17 cellular contexts compared by ENCODE assay signal in the genomic region with DNA sequence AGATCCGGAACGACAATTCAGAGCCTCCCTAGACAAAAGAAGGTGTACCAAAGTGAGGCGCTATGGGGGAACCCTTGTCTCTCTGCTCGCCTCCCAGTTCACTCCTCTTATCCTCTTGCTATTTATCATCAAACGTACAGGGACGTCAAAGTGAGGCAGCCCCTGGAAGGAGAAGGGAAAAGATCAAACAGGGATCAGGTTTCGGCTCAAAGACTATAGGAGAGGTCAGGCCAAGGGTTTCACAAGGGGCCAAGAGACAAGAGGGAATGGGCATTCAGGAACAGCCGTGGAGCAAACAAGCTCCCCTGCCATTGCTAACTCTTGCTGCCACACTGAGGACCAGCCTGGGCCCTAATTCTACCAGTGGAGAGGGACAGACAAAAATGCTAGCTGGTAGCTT.
DNase-seq lines count a peak whose midpoint lies in the region; ATAC-seq and TF ChIP-seq lines count a peak whose summit lies in the region.
"Had no signal": no experiment of that assay in that cellular context is flagged by ENCODE, and none has a peak within 500 bp of the region (broad histone marks: within the 10 kb centered on the region; RNA-seq: fewer than 3 reads in every experiment).

No MANE protein-coding gene starts in this region.

- peaks cover 15% of the 10 kb centered on the region; the same call in 2 of the 3 replicates for H3K4me1 Mint-ChIP-seq in GM23338

- TF ChIP-seq EP300 in stomach (IDR thresholded peaks at IDR 0.05), result no peak

- CTCF ChIA-PET in RWPE1 (lab: Yijun Ruan, JAX), result no interaction called here

- intact Hi-C loops in dorsolateral prefrontal cortex (cut with DNase I), result no loop called here
- intact Hi-C loops in stomach (cut with DNase I; ENCODE audit: low total_unique reads), result no loop called here
- intact Hi-C loops in prostate gland (cut with DNase I), result loop anchor here (5.0 kb wide), 1 partner anchor 111 kb away; no protein-coding TSS in a partner anchor

- no peak overlapping the region for H3K4me3 Mint-ChIP-seq in GM23338

- H3K4me3 ChIP-seq in GM23338 (no peak overlapping the region), dorsolateral prefrontal cortex (no peak overlapping the region), stomach (no peak overlapping the region), prostate gland (no peak overlapping the region)

- H3K27ac ChIP-seq in GM23338 (ENCODE audit: low read depth), result no peak overlapping the region
- peak overlapping the region in 30 of 59 donors; percentile 1 to 72 (median 40) for H3K27ac ChIP-seq in dorsolateral prefrontal cortex
- peak overlapping the region in 4 of 5 donors; percentile 39 to 71 (median 58) for H3K27ac ChIP-seq in stomach
- H3K27ac ChIP-seq in prostate gland, result no peak overlapping the region
- no peak overlapping the region for H3K27ac ChIP-seq in RWPE1
- H3K27ac ChIP-seq: C4-2B had no signal

- peaks cover 3% of the 10 kb centered on the region for H3K27me3 Mint-ChIP-seq in GM23338 (ENCODE audit: insufficient read depth, low read depth, poor library complexity)

- no peaks in the 10 kb centered on the region for H3K9me3 ChIP-seq in stomach
- no peaks in the 10 kb centered on the region for H3K9me3 ChIP-seq in prostate gland

- DNase-seq in GM23338 (ENCODE audit: low spot score) (peak; percentile 38), dorsolateral prefrontal cortex (no peak), left kidney (ENCODE audit: low read depth, low spot score) (peak; percentile 52), stomach (no peak), prostate gland (ENCODE audit: low spot score) (no peak), left lobe of liver (ENCODE audit: low spot score) (no peak), RWPE1 (ENCODE audit: low spot score) (no peak)
- DNase-seq: DMS 273 treated with DMSO at 0.1 percent for 48 hours, GF-D8, KG1, NCI-H1417 treated with DMSO at 0.1 percent for 48 hours, NCI-H1930, NCI-H2171, NCI-H446, RPMI8226 had no signal

- no peak overlapping the region for H2AFZ ChIP-seq in GM23338

- no peaks in the 10 kb centered on the region for H3F3A ChIP-seq in GM23338 (replicated peaks; ENCODE audit: low read depth)

- H3K36me3 Mint-ChIP-seq in GM23338 (ENCODE audit: low read depth), result no peaks in the 10 kb centered on the region

- TF ChIP-seq CTCF in GM23338 (conservative IDR thresholded peaks at IDR 0.05; ENCODE audit: low read depth in 2 of 2), result peak in 1 of 2 experiments; percentile 23; a peak in 1 of 4 replicates
- TF ChIP-seq CTCF in dorsolateral prefrontal cortex (IDR thresholded peaks at IDR 0.05 in 54 of 56, conservative IDR thresholded peaks at IDR 0.05 in 2 of 56; ENCODE audit: low read depth in 1 of 56, partially characterized antibody in 56 of 56), result no peak
- no peak for TF ChIP-seq CTCF in stomach (IDR thresholded peaks at IDR 0.05)
- no peak for TF ChIP-seq CTCF in prostate gland (IDR thresholded peaks at IDR 0.05)
- no peak for TF ChIP-seq CTCF in RWPE1 (conservative IDR thresholded peaks at IDR 0.05; ENCODE audit: low read depth)

- H3K36me3 ChIP-seq in GM23338 (ENCODE audit: insufficient read depth), result no peaks in the 10 kb centered on the region
- peaks cover 0 to 6% (median 3%) of the 10 kb centered on the region in 4 donors for H3K36me3 ChIP-seq in stomach
- no peaks in the 10 kb centered on the region for H3K36me3 ChIP-seq in prostate gland

- POLR2A ChIA-PET in RWPE1 (lab: Yijun Ruan, JAX; ENCODE audit: low non-redundant PET), result no interaction called here

- no peaks in the 10 kb centered on the region for H3K9me3 Mint-ChIP-seq in GM23338

- H3K9me2 ChIP-seq in GM23338 (ENCODE audit: insufficient read depth), result 0 out of 2 replicates have a peak, but pooled peaks cover 3% of the 10 kb centered on the region

- H3K27me3 ChIP-seq in GM23338 (ENCODE audit: insufficient read depth), result no peaks in the 10 kb centered on the region
- H3K27me3 ChIP-seq in dorsolateral prefrontal cortex, result no peaks in the 10 kb centered on the region
- no peaks in the 10 kb centered on the region for H3K27me3 ChIP-seq in stomach
- no peaks in the 10 kb centered on the region for H3K27me3 ChIP-seq in prostate gland (replicated peaks; ENCODE audit: insufficient read depth)

- peaks cover 12% of the 10 kb centered on the region; the same call in 1 of the 2 replicates for H3K4me1 ChIP-seq in GM23338 (ENCODE audit: insufficient read depth)
- H3K4me1 ChIP-seq in stomach, result peaks cover 0 to 33% (median 2%) of the 10 kb centered on the region in 4 donors
- no peaks in the 10 kb centered on the region for H3K4me1 ChIP-seq in prostate gland (replicated peaks)

- ATAC-seq in GM23338, result peak; percentile 80
- no peak for ATAC-seq in left lobe of liver
- ATAC-seq in GM19328 (IDR thresholded peaks at IDR 0.05; ENCODE audit: unreplicated experiment), result no peak

- 71 to 80% (median 76%) methylated on average over 8 of the region's 8 CpGs for WGBS in stomach, 5 donors
- 85% methylated on average over 8 of the region's 8 CpGs for WGBS in prostate gland

- H4K20me1 ChIP-seq in GM23338 (replicated peaks; ENCODE audit: insufficient read depth), result no peaks in the 10 kb centered on the region

- TF ChIP-seq POLR2A in stomach (IDR thresholded peaks at IDR 0.05) (no peak), prostate gland (IDR thresholded peaks at IDR 0.05) (no peak)

- H3K79me2 ChIP-seq in GM23338 (replicated peaks; ENCODE audit: insufficient read depth), result no peaks in the 10 kb centered on the region

- no peak overlapping the region for H3K4me2 ChIP-seq in GM23338

- H3K27ac Mint-ChIP-seq in GM23338, result no peak overlapping the region

TF ChIP-seq in GM23338, 12 proteins besides CTCF, POLR2A, EP300 and RAD21 (continues in another document):
- TF ChIP-seq STAT1 (IDR thresholded peaks at IDR 0.05; ENCODE audit: unreplicated experiment) (no peak), ZNF114 (CRISPR knock-in tag; IDR thresholded peaks at IDR 0.05) (no peak), EZH2 (IDR thresholded peaks at IDR 0.05; ENCODE audit: low read depth, unreplicated experiment) (no peak), POLR2AphosphoS5 (IDR thresholded peaks at IDR 0.05; ENCODE audit: low read depth) (no peak), ETS1 (IDR thresholded peaks at IDR 0.05) (no peak), EZH2phosphoT487 (IDR thresholded peaks at IDR 0.05; ENCODE audit: unreplicated experiment) (no peak)
- TF ChIP-seq, protein P1, sequence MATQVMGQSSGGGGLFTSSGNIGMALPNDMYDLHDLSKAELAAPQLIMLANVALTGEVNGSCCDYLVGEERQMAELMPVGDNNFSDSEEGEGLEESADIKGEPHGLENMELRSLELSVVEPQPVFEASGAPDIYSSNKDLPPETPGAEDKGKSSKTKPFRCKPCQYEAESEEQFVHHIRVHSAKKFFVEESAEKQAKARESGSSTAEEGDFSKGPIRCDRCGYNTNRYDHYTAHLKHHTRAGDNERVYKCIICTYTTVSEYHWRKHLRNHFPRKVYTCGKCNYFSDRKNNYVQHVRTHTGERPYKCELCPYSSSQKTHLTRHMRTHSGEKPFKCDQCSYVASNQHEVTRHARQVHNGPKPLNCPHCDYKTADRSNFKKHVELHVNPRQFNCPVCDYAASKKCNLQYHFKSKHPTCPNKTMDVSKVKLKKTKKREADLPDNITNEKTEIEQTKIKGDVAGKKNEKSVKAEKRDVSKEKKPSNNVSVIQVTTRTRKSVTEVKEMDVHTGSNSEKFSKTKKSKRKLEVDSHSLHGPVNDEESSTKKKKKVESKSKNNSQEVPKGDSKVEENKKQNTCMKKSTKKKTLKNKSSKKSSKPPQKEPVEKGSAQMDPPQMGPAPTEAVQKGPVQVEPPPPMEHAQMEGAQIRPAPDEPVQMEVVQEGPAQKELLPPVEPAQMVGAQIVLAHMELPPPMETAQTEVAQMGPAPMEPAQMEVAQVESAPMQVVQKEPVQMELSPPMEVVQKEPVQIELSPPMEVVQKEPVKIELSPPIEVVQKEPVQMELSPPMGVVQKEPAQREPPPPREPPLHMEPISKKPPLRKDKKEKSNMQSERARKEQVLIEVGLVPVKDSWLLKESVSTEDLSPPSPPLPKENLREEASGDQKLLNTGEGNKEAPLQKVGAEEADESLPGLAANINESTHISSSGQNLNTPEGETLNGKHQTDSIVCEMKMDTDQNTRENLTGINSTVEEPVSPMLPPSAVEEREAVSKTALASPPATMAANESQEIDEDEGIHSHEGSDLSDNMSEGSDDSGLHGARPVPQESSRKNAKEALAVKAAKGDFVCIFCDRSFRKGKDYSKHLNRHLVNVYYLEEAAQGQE (IDR thresholded peaks at IDR 0.05; ENCODE audit: unreplicated experiment), result no peak

Comparison
In these comparisons a context has a peak if more than half of its experiments do, and no peak if none do; other contexts are left out.
1. DNase-seq: peak in GM23338 (single experiment) and left kidney (single experiment); none in dorsolateral prefrontal cortex (0 of 10), stomach (single experiment), prostate gland (single experiment), left lobe of liver (single experiment) and RWPE1 (single experiment).
2. H3K27ac ChIP-seq: peak in dorsolateral prefrontal cortex (30 of 59) and stomach (4 of 5); none in GM23338 (single experiment), prostate gland (0 of 2) and RWPE1 (single experiment).